In genomic region chr12:12349711-12350665, GRCh38 we compare ENCODE assay signal across 8 cellular contexts. TPM values are rescaled to one million over a fixed set of nuclear protein-coding genes. Genes with fewer than 3 reads are reported as not detected.
DNase-seq lines count a peak whose midpoint lies in the region; ATAC-seq and TF ChIP-seq lines count a peak whose summit lies in the region.

Gene MANSC1, minus strand, starts transcription at chr12:12350242. Its CDS starts 6,928 bp downstream, at chr12:12343314.

- peak; percentile 44 for TF ChIP-seq CTCF in upper lobe of right lung (IDR thresholded peaks at IDR 0.05)

- POLR2A ChIA-PET in activated naive CD8-positive, alpha-beta T cell treated with anti-CD3 and anti-CD28 coated beads, Interleukin-2, amount 10 ng/mL, durations not matched to agents 7 days and 5 days (lab: Charles Lee) = interaction anchor here (1.1 to 1.4 kb wide), 2 partner anchors 8 to 12 kb away, joined by 3 to 5 read pairs; no protein-coding TSS in a partner anchor

- H3K4me3 ChIP-seq in HUES6 (ENCODE audit: low read depth, low read length) = peak within 1 kb of the TSS; percentile 80
- H3K4me3 ChIP-seq in upper lobe of right lung = peak within 1 kb of the TSS; percentile 77

- no peaks in the 10 kb centered on the region for H3K36me3 ChIP-seq in HUES6 (ENCODE audit: control insufficient read depth, insufficient read depth, low read length)
- no peaks in the 10 kb centered on the region for H3K36me3 ChIP-seq in upper lobe of right lung

- intact Hi-C loops in head of caudate nucleus (cut with DNase I) = loop anchor here (10.0 kb wide), 1 partner anchor 85 kb away; the partner anchor contains the start of gene LRP6
- intact Hi-C loops in upper lobe of right lung (cut with DNase I) = no loop called here

- H3K4me1 ChIP-seq in HUES6 (ENCODE audit: control insufficient read depth, insufficient read depth, low read length) (peaks cover 20% of the 10 kb centered on the region; the same call in 1 of the 2 replicates), upper lobe of right lung (peaks cover 6% of the 10 kb centered on the region)

- no peaks in the 10 kb centered on the region for H3K36me3 Mint-ChIP-seq in activated naive CD8-positive, alpha-beta T cell treated with anti-CD3 and anti-CD28 coated beads, Interleukin-2, amount 10 ng/mL, durations not matched to agents 7 days and 5 days

- peaks cover 19% of the 10 kb centered on the region for H3K4me1 Mint-ChIP-seq in activated naive CD8-positive, alpha-beta T cell treated with anti-CD3 and anti-CD28 coated beads, Interleukin-2, amount 10 ng/mL, durations not matched to agents 7 days and 5 days

- peaks cover 20% of the 10 kb centered on the region; the same call in 1 of the 2 replicates for H3K27me3 ChIP-seq in HUES6 (ENCODE audit: control insufficient read depth, insufficient read depth, low read length)
- no peaks in the 10 kb centered on the region for H3K27me3 ChIP-seq in upper lobe of right lung

- H3K9me3 Mint-ChIP-seq in activated naive CD8-positive, alpha-beta T cell treated with anti-CD3 and anti-CD28 coated beads, Interleukin-2, amount 10 ng/mL, durations not matched to agents 7 days and 5 days = no peaks in the 10 kb centered on the region

- DNase-seq in Caki2 (ENCODE audit: low read depth) (peak; percentile 55), RPMI8226 (peak; percentile 61), head of caudate nucleus (peak; percentile 46 to 93 (median 81)), occipital lobe (lab: John Stamatoyannopoulos, UW) (peak; percentile 68), upper lobe of right lung (peak; percentile 88)
- DNase-seq in activated naive CD8-positive, alpha-beta T cell treated with anti-CD3 and anti-CD28 coated beads, Interleukin-2, amount 10 ng/mL, durations not matched to agents 7 days and 5 days = peak; percentile 76

- H3K27ac ChIP-seq in HUES6 (ENCODE audit: low read depth, low read length) (no peak within 1 kb of the TSS), upper lobe of right lung (peak within 1 kb of the TSS; percentile 81)

- H3K9ac ChIP-seq in HUES6 (ENCODE audit: low read length) = peak within 1 kb of the TSS; percentile 50

- H3K27ac Mint-ChIP-seq in activated naive CD8-positive, alpha-beta T cell treated with anti-CD3 and anti-CD28 coated beads, Interleukin-2, amount 10 ng/mL, durations not matched to agents 7 days and 5 days = peak within 1 kb of the TSS; percentile 56

- peak within 1 kb of the TSS; percentile 75 for H3K4me3 Mint-ChIP-seq in activated naive CD8-positive, alpha-beta T cell treated with anti-CD3 and anti-CD28 coated beads, Interleukin-2, amount 10 ng/mL, durations not matched to agents 7 days and 5 days

- peak; percentile 76 for ATAC-seq in activated naive CD8-positive, alpha-beta T cell treated with anti-CD3 and anti-CD28 coated beads, Interleukin-2, amount 10 ng/mL, durations not matched to agents 7 days and 5 days (ENCODE audit: low read depth)
- peak; percentile 95 for ATAC-seq in upper lobe of right lung
- no peak for ATAC-seq in GM19023 (IDR thresholded peaks at IDR 0.05; ENCODE audit: unreplicated experiment)

- peaks cover 6% of the 10 kb centered on the region for H3K27me3 Mint-ChIP-seq in activated naive CD8-positive, alpha-beta T cell treated with anti-CD3 and anti-CD28 coated beads, Interleukin-2, amount 10 ng/mL, durations not matched to agents 7 days and 5 days

- H3K9me3 ChIP-seq in HUES6 (ENCODE audit: control insufficient read depth, insufficient read depth, low read depth, low read length) (no peaks in the 10 kb centered on the region), upper lobe of right lung (no peaks in the 10 kb centered on the region)

- in situ Hi-C loops in Caki2 (cut with HindIII; ENCODE audit: low pct_unique_long_range_greater_than_20kb, low sequenced_read_pairs) = loop anchor here (25.0 kb wide), 1 partner anchor 263 kb away; no protein-coding TSS in a partner anchor

RNA-seq across cellular contexts. Expression of gene MANSC1, which starts in this region (rescaled TPM):
- 4.6 and 5.1 TPM in 2 replicates for total RNA-seq in Caki2 (2014; rRNA removed; shearing (Covaris generic); ENCODE audit: low replicate concordance)
- under 1 TPM in 1 of 2 experiments, not detected in 1; 0.20 TPM for total RNA-seq in activated naive CD8-positive, alpha-beta T cell treated with anti-CD3 and anti-CD28 coated beads, Interleukin-2, amount 10 ng/mL, durations not matched to agents 7 days and 5 days
- total RNA-seq in occipital lobe (1.9 TPM), upper lobe of right lung (26.4 TPM)

Comparison
In these comparisons a context has a peak if more than half of its experiments do, and no peak if none do; other contexts are left out.
1. Peak in DNase-seq and ATAC-seq in activated naive CD8-positive, alpha-beta T cell treated with anti-CD3 and anti-CD28 coated beads, Interleukin-2, amount 10 ng/mL, durations not matched to agents 7 days and 5 days; RNA of the gene not detected or under 1 TPM.